ENCODE assay signal across 1 cellular context in genomic region chr1:21022279-21023040, GRCh38.
TF ChIP-seq lines count a peak whose summit lies in the region.

No MANE protein-coding gene starts in this region.

TF ChIP-seq in HepG2, 621 proteins besides CTCF, POLR2A, EP300 and RAD21 (continued from another document and continues in another):
- TF ChIP-seq CSRNP1 (CRISPR knock-in tag; IDR thresholded peaks at IDR 0.05) (no peak), SOX6 (IDR thresholded peaks at IDR 0.05) (no peak), SOX6 (CRISPR knock-in tag; IDR thresholded peaks at IDR 0.05) (peak; percentile 60), REL (CRISPR knock-in tag; conservative IDR thresholded peaks at IDR 0.05) (no peak), ZNF263 (CRISPR knock-in tag; IDR thresholded peaks at IDR 0.05) (no peak), HDAC6 (IDR thresholded peaks at IDR 0.05; ENCODE audit: low read depth, low read length) (no peak), HDAC1 (CRISPR knock-in tag; IDR thresholded peaks at IDR 0.05) (no peak), ZNF318 (CRISPR knock-in tag; IDR thresholded peaks at IDR 0.05) (no peak), DZIP1 (CRISPR knock-in tag; IDR thresholded peaks at IDR 0.05) (no peak), ZNF546 (CRISPR knock-in tag; conservative IDR thresholded peaks at IDR 0.05) (no peak), EED (CRISPR knock-in tag; IDR thresholded peaks at IDR 0.05) (no peak), JUN (CRISPR knock-in tag; IDR thresholded peaks at IDR 0.05) (peak; percentile 76; the same call in 1 of the 2 replicates), SRF (IDR thresholded peaks at IDR 0.05; ENCODE audit: low read depth, low read length) (no peak), ZNF230 (CRISPR knock-in tag; IDR thresholded peaks at IDR 0.05) (no peak), ZNF253 (CRISPR knock-in tag; IDR thresholded peaks at IDR 0.05; ENCODE audit: borderline replicate concordance) (no peak), HBP1 (CRISPR knock-in tag; IDR thresholded peaks at IDR 0.05; ENCODE audit: low read depth) (no peak), HNRNPL (IDR thresholded peaks at IDR 0.05; ENCODE audit: low read depth, low read length) (no peak), ZNF503 (CRISPR knock-in tag; IDR thresholded peaks at IDR 0.05) (no peak; the same call in 1 of the 2 replicates), GMEB1 (CRISPR knock-in tag; IDR thresholded peaks at IDR 0.05; ENCODE audit: borderline replicate concordance) (no peak), ZBTB38 (CRISPR knock-in tag; IDR thresholded peaks at IDR 0.05) (no peak), SCMH1 (CRISPR knock-in tag; IDR thresholded peaks at IDR 0.05; ENCODE audit: borderline replicate concordance) (no peak), NFKBIZ (CRISPR knock-in tag; IDR thresholded peaks at IDR 0.05) (no peak), MIXL1 (CRISPR knock-in tag; IDR thresholded peaks at IDR 0.05) (peak; percentile 62; the same call in 1 of the 2 replicates), ZFAT (CRISPR knock-in tag; conservative IDR thresholded peaks at IDR 0.05) (no peak)
- TF ChIP-seq, protein P1, sequence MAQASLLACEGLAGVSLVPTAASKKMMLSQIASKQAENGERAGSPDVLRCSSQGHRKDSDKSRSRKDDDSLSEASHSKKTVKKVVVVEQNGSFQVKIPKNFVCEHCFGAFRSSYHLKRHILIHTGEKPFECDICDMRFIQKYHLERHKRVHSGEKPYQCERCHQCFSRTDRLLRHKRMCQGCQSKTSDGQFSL (CRISPR knock-in tag; IDR thresholded peaks at IDR 0.05) = no peak
- TF ChIP-seq, protein P2, sequence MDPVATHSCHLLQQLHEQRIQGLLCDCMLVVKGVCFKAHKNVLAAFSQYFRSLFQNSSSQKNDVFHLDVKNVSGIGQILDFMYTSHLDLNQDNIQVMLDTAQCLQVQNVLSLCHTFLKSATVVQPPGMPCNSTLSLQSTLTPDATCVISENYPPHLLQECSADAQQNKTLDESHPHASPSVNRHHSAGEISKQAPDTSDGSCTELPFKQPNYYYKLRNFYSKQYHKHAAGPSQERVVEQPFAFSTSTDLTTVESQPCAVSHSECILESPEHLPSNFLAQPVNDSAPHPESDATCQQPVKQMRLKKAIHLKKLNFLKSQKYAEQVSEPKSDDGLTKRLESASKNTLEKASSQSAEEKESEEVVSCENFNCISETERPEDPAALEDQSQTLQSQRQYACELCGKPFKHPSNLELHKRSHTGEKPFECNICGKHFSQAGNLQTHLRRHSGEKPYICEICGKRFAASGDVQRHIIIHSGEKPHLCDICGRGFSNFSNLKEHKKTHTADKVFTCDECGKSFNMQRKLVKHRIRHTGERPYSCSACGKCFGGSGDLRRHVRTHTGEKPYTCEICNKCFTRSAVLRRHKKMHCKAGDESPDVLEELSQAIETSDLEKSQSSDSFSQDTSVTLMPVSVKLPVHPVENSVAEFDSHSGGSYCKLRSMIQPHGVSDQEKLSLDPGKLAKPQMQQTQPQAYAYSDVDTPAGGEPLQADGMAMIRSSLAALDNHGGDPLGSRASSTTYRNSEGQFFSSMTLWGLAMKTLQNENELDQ (CRISPR knock-in tag; IDR thresholded peaks at IDR 0.05; ENCODE audit: borderline replicate concordance) = no peak
- TF ChIP-seq, protein P3, sequence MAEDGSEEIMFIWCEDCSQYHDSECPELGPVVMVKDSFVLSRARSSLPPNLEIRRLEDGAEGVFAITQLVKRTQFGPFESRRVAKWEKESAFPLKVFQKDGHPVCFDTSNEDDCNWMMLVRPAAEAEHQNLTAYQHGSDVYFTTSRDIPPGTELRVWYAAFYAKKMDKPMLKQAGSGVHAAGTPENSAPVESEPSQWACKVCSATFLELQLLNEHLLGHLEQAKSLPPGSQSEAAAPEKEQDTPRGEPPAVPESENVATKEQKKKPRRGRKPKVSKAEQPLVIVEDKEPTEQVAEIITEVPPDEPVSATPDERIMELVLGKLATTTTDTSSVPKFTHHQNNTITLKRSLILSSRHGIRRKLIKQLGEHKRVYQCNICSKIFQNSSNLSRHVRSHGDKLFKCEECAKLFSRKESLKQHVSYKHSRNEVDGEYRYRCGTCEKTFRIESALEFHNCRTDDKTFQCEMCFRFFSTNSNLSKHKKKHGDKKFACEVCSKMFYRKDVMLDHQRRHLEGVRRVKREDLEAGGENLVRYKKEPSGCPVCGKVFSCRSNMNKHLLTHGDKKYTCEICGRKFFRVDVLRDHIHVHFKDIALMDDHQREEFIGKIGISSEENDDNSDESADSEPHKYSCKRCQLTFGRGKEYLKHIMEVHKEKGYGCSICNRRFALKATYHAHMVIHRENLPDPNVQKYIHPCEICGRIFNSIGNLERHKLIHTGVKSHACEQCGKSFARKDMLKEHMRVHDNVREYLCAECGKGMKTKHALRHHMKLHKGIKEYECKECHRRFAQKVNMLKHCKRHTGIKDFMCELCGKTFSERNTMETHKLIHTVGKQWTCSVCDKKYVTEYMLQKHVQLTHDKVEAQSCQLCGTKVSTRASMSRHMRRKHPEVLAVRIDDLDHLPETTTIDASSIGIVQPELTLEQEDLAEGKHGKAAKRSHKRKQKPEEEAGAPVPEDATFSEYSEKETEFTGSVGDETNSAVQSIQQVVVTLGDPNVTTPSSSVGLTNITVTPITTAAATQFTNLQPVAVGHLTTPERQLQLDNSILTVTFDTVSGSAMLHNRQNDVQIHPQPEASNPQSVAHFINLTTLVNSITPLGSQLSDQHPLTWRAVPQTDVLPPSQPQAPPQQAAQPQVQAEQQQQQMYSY (CRISPR knock-in tag; IDR thresholded peaks at IDR 0.05) = no peak
- TF ChIP-seq, protein P4, sequence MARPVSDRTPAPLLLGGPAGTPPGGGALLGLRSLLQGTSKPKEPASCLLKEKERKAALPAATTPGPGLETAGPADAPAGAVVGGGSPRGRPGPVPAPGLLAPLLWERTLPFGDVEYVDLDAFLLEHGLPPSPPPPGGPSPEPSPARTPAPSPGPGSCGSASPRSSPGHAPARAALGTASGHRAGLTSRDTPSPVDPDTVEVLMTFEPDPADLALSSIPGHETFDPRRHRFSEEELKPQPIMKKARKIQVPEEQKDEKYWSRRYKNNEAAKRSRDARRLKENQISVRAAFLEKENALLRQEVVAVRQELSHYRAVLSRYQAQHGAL (CRISPR knock-in tag; IDR thresholded peaks at IDR 0.05; ENCODE audit: not compliant biosample characterization) = no peak
